ENCODE assay signal across 8 cellular contexts in the genomic region with DNA sequence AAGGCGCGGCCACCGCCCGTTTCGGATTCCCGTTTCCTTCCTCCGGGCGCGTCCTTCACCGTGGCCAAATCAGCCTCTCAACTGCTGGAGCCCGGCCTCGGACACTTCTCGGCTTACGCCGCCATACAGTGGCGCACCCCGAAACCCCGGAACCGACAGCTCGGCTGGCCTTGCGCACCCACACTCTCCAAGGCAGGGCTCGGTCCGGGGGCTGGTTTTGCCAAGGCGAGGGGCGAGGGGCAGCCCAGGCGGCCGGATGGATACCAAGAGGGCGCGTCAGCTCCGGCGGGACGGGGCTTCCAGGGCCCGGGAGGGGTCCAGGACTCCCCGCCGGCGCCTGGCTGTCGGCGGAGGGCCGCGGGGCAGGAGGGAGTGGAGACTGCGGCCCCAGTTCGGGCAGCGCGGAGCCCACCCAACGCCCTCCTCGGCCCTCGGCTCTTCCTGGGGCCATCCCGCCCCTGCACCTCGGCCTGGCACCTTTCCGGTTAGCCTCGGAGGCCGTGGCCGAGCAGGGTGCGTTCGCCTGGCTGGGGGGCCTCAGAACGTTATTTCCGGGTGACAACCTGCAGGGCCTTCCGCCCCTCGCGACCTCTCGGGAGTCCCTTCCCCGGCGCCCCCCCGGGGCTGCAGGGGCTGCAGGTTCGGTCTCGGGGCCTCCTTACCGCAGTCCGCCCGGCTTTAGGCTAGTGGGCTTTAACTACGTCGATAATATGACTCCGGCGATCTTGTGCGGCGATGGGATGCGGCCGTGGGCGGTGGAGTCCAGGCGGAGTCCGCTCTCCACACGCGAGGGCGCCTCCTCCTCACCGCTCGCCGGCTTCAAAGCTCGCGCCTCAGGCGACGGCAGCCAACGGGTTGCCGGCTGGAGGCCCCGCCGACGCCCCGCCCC. TPM values are rescaled to one million over a fixed set of nuclear protein-coding genes. Genes with fewer than 3 reads are reported as not detected.
DNase-seq lines count a peak whose midpoint lies in the region; ATAC-seq and TF ChIP-seq lines count a peak whose summit lies in the region.

No MANE protein-coding gene starts in this region.

- H3K27me3 ChIP-seq in left ventricle myocardium inferior (ENCODE audit: low read depth), result no peaks in the 10 kb centered on the region

- H3K4me1 ChIP-seq in left ventricle myocardium inferior, result peaks cover 38% of the 10 kb centered on the region

- DNase-seq in LNCaP clone FGC (ENCODE audit: low read depth) (no peak), activated gamma-delta T cell (lab: John Stamatoyannopoulos, UW) (peak; percentile 33), left ventricle myocardium inferior (peak; percentile 26), skeletal muscle cell (ENCODE audit: low read depth) (no peak), cerebellum (ENCODE audit: low spot score) (no peak), pons (ENCODE audit: low spot score) (no peak)

- H3K27ac ChIP-seq in left ventricle myocardium inferior (replicated peaks), result peak overlapping the region; percentile 82

- H3K9me3 ChIP-seq in left ventricle myocardium inferior (replicated peaks), result no peaks in the 10 kb centered on the region

- intact Hi-C loops in left ventricle myocardium inferior (cut with micrococcal nuclease), result no loop called here

- H3K36me3 ChIP-seq in left ventricle myocardium inferior, result no peaks in the 10 kb centered on the region

- peak; percentile 12 for ATAC-seq in GM21723 (IDR thresholded peaks at IDR 0.05; ENCODE audit: unreplicated experiment)

- H3K4me3 ChIP-seq in LNCaP clone FGC (ENCODE audit: low read depth, low read length) (peak overlapping the region; percentile 95), left ventricle myocardium inferior (peak overlapping the region; percentile 97), skeletal muscle cell (ENCODE audit: low read depth, low read length) (peak overlapping the region; percentile 98)

- TF ChIP-seq CTCF in GM12872 (IDR thresholded peaks at IDR 0.05; ENCODE audit: insufficient read depth, low read depth, low read length), result 0 out of 3 replicates have a peak, but pooled peaks have one; percentile 11
- TF ChIP-seq CTCF in LNCaP clone FGC (IDR thresholded peaks at IDR 0.05; ENCODE audit: control insufficient read depth, extremely low read depth, insufficient read depth), result no peak
- no peak for TF ChIP-seq CTCF in left ventricle myocardium inferior (IDR thresholded peaks at IDR 0.05; ENCODE audit: borderline replicate concordance)

RNA-seq across cellular contexts. Expression of gene CEP43, which starts 0.7 kb away (rescaled TPM):
- total RNA-seq in left ventricle myocardium inferior (12.3 TPM), cerebellum (36.0 TPM)

RNA-seq across cellular contexts. Expression of gene RNASET2, which starts 42.1 kb away (rescaled TPM):
- 13.4 TPM for total RNA-seq in left ventricle myocardium inferior
- 15.4 TPM for total RNA-seq in cerebellum

Comparison
In these comparisons a context has a peak if more than half of its experiments do, and no peak if none do; other contexts are left out.
1. DNase-seq: peak in activated gamma-delta T cell (single experiment) and left ventricle myocardium inferior (single experiment); none in LNCaP clone FGC (single experiment), skeletal muscle cell (single experiment), cerebellum (single experiment) and pons (single experiment).
2. Peak in every context shown above with its lines, with median percentiles within 50 percentile points of each other: H3K4me3 ChIP-seq.